ENCODE assay signal across 8 cellular contexts in genomic region chr6:27795697-27796494, GRCh38.
A peak's percentile ranks its signal among the peaks of the same experiment; 100 is the strongest.
DNase-seq lines count a peak whose midpoint lies in the region; ATAC-seq and TF ChIP-seq lines count a peak whose summit lies in the region.

No MANE protein-coding gene starts in this region.

- no peaks in the 10 kb centered on the region for H3K9me2 ChIP-seq in PC-9 (ENCODE audit: insufficient read depth)

- no peaks in the 10 kb centered on the region for H3K9me3 Mint-ChIP-seq in activated naive CD8-positive, alpha-beta T cell treated with anti-CD3 and anti-CD28 coated beads for 36 hours

- peak; percentile 69 for TF ChIP-seq CTCF in LNCaP clone FGC (IDR thresholded peaks at IDR 0.05; ENCODE audit: control insufficient read depth, extremely low read depth, insufficient read depth)
- peak; percentile 89 for TF ChIP-seq CTCF in PC-9 (conservative IDR thresholded peaks at IDR 0.05)
- TF ChIP-seq CTCF in retinal pigment epithelial cell (conservative IDR thresholded peaks at IDR 0.05; ENCODE audit: low read depth, low read length), result peak; percentile 81

- no peaks in the 10 kb centered on the region for H3K36me3 ChIP-seq in PC-9 (ENCODE audit: low read depth)

- ATAC-seq in GM21717 (IDR thresholded peaks at IDR 0.05; ENCODE audit: unreplicated experiment), result peak; percentile 41
- peak; percentile 67 to 74 for ATAC-seq in left cardiac atrium
- no peak for ATAC-seq in HG02571 (IDR thresholded peaks at IDR 0.05; ENCODE audit: unreplicated experiment)

- peaks cover 29% of the 10 kb centered on the region for H3K4me1 Mint-ChIP-seq in activated naive CD8-positive, alpha-beta T cell treated with anti-CD3 and anti-CD28 coated beads for 36 hours

- no peaks in the 10 kb centered on the region for H3K9me3 ChIP-seq in PC-9 (ENCODE audit: insufficient read depth, low read depth)

- no TSS peak for BruUV-seq in PC-9 (replicated peaks; lab: Mats Ljungman, UMichigan)

- POLR2A ChIA-PET in PC-9 (lab: Charles Lee; ENCODE audit: unreplicated experiment), result interaction anchor here (0.5 to 1.0 kb wide), 7 partner anchors 14 to 146 kb away, joined by 3 to 10 read pairs (median 3); a partner anchor contains a TSS

- H3K36me3 Mint-ChIP-seq in activated naive CD8-positive, alpha-beta T cell treated with anti-CD3 and anti-CD28 coated beads for 36 hours, result no peaks in the 10 kb centered on the region

- intact Hi-C loops in PC-9 (cut with micrococcal nuclease; ENCODE audit: unreplicated experiment), result loop anchor here (1.0 kb wide), 1 partner anchor 43 kb away; no protein-coding TSS in a partner anchor
- intact Hi-C loops in left cardiac atrium (cut with DNase I), result no loop called here

- H3K4me1 ChIP-seq in PC-9 (replicated peaks; ENCODE audit: insufficient read depth), result peaks cover 7% of the 10 kb centered on the region; the same call in 1 of the 2 replicates

- peak overlapping the region; percentile 35; the same call in 1 of the 2 replicates for H3K4me2 ChIP-seq in PC-9

- CTCF ChIA-PET in PC-9 (lab: Charles Lee), result interaction anchor here (0.6 to 1.9 kb wide), 7 partner anchors 14 to 633 kb away, joined by 3 to 19 read pairs (median 5); a partner anchor contains a TSS

- no peak overlapping the region for H3K4me3 ChIP-seq in LNCaP clone FGC (ENCODE audit: low read depth, low read length)
- no peak overlapping the region; the same call in 1 of the 2 replicates for H3K4me3 ChIP-seq in PC-9
- no peak overlapping the region for H3K4me3 ChIP-seq in retinal pigment epithelial cell (ENCODE audit: low read length)

- peak overlapping the region; percentile 56 for H3K27ac Mint-ChIP-seq in activated naive CD8-positive, alpha-beta T cell treated with anti-CD3 and anti-CD28 coated beads for 36 hours

- H3F3A ChIP-seq in PC-9 (ENCODE audit: insufficient read depth, low read depth), result peaks cover 29% of the 10 kb centered on the region

- H3K27me3 ChIP-seq in PC-9 (ENCODE audit: insufficient read depth, low read depth), result no peaks in the 10 kb centered on the region

- H3K79me2 ChIP-seq in PC-9 (ENCODE audit: low read depth), result no peaks in the 10 kb centered on the region

- H3K27me3 Mint-ChIP-seq in activated naive CD8-positive, alpha-beta T cell treated with anti-CD3 and anti-CD28 coated beads for 36 hours, result peaks cover 26% of the 10 kb centered on the region

- peak; percentile 63 for DNase-seq in DMS79 treated with DMSO at 0.1 percent for 48 hours (lab: John Stamatoyannopoulos, UW)
- DNase-seq in LNCaP clone FGC (ENCODE audit: low read depth), result peak; percentile 75
- peak; percentile 70 to 87 for DNase-seq in PC-9
- DNase-seq in activated naive CD8-positive, alpha-beta T cell treated with anti-CD3 and anti-CD28 coated beads for 36 hours, result peak; percentile 32
- DNase-seq in left cardiac atrium, result no peak
- peak; percentile 56 for DNase-seq in retinal pigment epithelial cell (ENCODE audit: low read depth)

- peak overlapping the region; percentile 22 for H3K4me3 Mint-ChIP-seq in activated naive CD8-positive, alpha-beta T cell treated with anti-CD3 and anti-CD28 coated beads for 36 hours

- H4K20me1 ChIP-seq in PC-9 (ENCODE audit: insufficient read depth), result no peaks in the 10 kb centered on the region

- H2AFZ ChIP-seq in PC-9, result no peak overlapping the region

- no peak overlapping the region for H3K27ac ChIP-seq in PC-9
